ENCODE assay signal across 8 cellular contexts in genomic region chr6:56842602-56843475, GRCh38.
DNase-seq lines count a peak whose midpoint lies in the region; ATAC-seq, FAIRE-seq and TF ChIP-seq lines count a peak whose summit lies in the region.

No MANE protein-coding gene starts in this region.

- peak overlapping the region; percentile 92 for H3K4me2 ChIP-seq in A549

- FAIRE-seq in A549 (lab: Jason Lieb, UNC) = no peak

- peak overlapping the region; percentile 82 for H3K4me3 Mint-ChIP-seq in activated naive CD8-positive, alpha-beta T cell treated with anti-CD3 and anti-CD28 coated beads, Interleukin-2, amount 10 ng/mL, durations not matched to agents 7 days and 5 days

- H3K36me3 Mint-ChIP-seq in activated naive CD8-positive, alpha-beta T cell treated with anti-CD3 and anti-CD28 coated beads, Interleukin-2, amount 10 ng/mL, durations not matched to agents 7 days and 5 days = no peaks in the 10 kb centered on the region

- TF ChIP-seq CTCF in A549 (IDR thresholded peaks at IDR 0.05) = no peak
- no peak for TF ChIP-seq CTCF in GM12875 (IDR thresholded peaks at IDR 0.05; ENCODE audit: borderline replicate concordance, insufficient read depth, low read depth, low read length)

- POLR2A ChIA-PET in A549 (lab: Yijun Ruan, JAX) = interaction anchor here (1.3 kb wide), 1 partner anchor 34 kb away, joined by 4 read pairs; no protein-coding TSS in a partner anchor
- POLR2A ChIA-PET in activated naive CD8-positive, alpha-beta T cell treated with anti-CD3 and anti-CD28 coated beads, Interleukin-2, amount 10 ng/mL, durations not matched to agents 7 days and 5 days (lab: Charles Lee) = no interaction called here

- 2% methylated on average over 29 of the region's 47 CpGs for WGBS in A549 (ENCODE audit: missing lambda C conversion rate)

- peak overlapping the region; percentile 97 to 100 for H3K27ac ChIP-seq in A549

- peaks cover 3% of the 10 kb centered on the region for H3K4me1 Mint-ChIP-seq in activated naive CD8-positive, alpha-beta T cell treated with anti-CD3 and anti-CD28 coated beads, Interleukin-2, amount 10 ng/mL, durations not matched to agents 7 days and 5 days

- DNase-seq in A549 (ENCODE audit: low read depth in 1 of 2, low spot score in 1 of 2) = peak in 1 of 2 experiments; percentile 34
- DNase-seq in NCI-H345 treated with DMSO at 0.1 percent for 48 hours (lab: John Stamatoyannopoulos, UW; ENCODE audit: unreplicated experiment) = peak; percentile 42
- peak; percentile 33 for DNase-seq in activated naive CD8-positive, alpha-beta T cell treated with anti-CD3 and anti-CD28 coated beads, Interleukin-2, amount 10 ng/mL, durations not matched to agents 7 days and 5 days
- DNase-seq in left ventricle myocardium superior = peak; percentile 71
- DNase-seq in posterior cingulate gyrus = peak in 7 of 10 donors; percentile 18 to 88 (median 24)
- DNase-seq in putamen (ENCODE audit: low spot score) = no peak

- no peak for TF ChIP-seq RAD21 in A549 (conservative IDR thresholded peaks at IDR 0.05 in 1 of 2, IDR thresholded peaks at IDR 0.05 in 1 of 2)

- no peak for TF ChIP-seq EP300 in A549 (IDR thresholded peaks at IDR 0.05)

- peaks cover 51% of the 10 kb centered on the region for H3K4me1 ChIP-seq in A549

- TF ChIP-seq POLR2A in A549 (IDR thresholded peaks at IDR 0.05; ENCODE audit: low read length) = no peak

- CTCF ChIA-PET in A549 (lab: Yijun Ruan, JAX) = interaction anchor here (0.9 to 1.5 kb wide), 9 partner anchors 10 to 191 kb away, joined by 3 to 7 read pairs (median 5); no protein-coding TSS in a partner anchor

- ATAC-seq in A549 = peak; percentile 16 to 55
- peak; percentile 19 for ATAC-seq in HG02870 (IDR thresholded peaks at IDR 0.05; ENCODE audit: unreplicated experiment)
- no peak for ATAC-seq in activated naive CD8-positive, alpha-beta T cell treated with anti-CD3 and anti-CD28 coated beads, Interleukin-2, amount 10 ng/mL, durations not matched to agents 7 days and 5 days (ENCODE audit: low read depth)
- ATAC-seq in left ventricle myocardium superior = peak; percentile 29

- H3K9me3 ChIP-seq in A549 = no peaks in the 10 kb centered on the region

- peaks cover 78% of the 10 kb centered on the region for H3K27me3 Mint-ChIP-seq in activated naive CD8-positive, alpha-beta T cell treated with anti-CD3 and anti-CD28 coated beads, Interleukin-2, amount 10 ng/mL, durations not matched to agents 7 days and 5 days

- H3K4me3 ChIP-seq in A549 = peak overlapping the region; percentile 90
- peak overlapping the region; percentile 70 for H3K4me3 ChIP-seq in GM12875 (ENCODE audit: low read depth, low read length)

- peak overlapping the region; percentile 18 for H3K27ac Mint-ChIP-seq in activated naive CD8-positive, alpha-beta T cell treated with anti-CD3 and anti-CD28 coated beads, Interleukin-2, amount 10 ng/mL, durations not matched to agents 7 days and 5 days

- intact Hi-C loops in left ventricle myocardium superior (cut with micrococcal nuclease) = loop anchor here (5.0 to 10.0 kb wide), 2 partner anchors 78 to 131 kb away; no protein-coding TSS in a partner anchor
- intact Hi-C loops in posterior cingulate gyrus (cut with DNase I) = no loop called here

- no peaks in the 10 kb centered on the region for H3K9me3 Mint-ChIP-seq in activated naive CD8-positive, alpha-beta T cell treated with anti-CD3 and anti-CD28 coated beads, Interleukin-2, amount 10 ng/mL, durations not matched to agents 7 days and 5 days

TF ChIP-seq in A549, 52 proteins besides CTCF, POLR2A, EP300 and RAD21:
- no peak for TF ChIP-seq RARB (CRISPR knock-in tag; IDR thresholded peaks at IDR 0.05)
- no peak for TF ChIP-seq CBX8 (IDR thresholded peaks at IDR 0.05)
- TF ChIP-seq PHF8 (IDR thresholded peaks at IDR 0.05; ENCODE audit: borderline replicate concordance, low read depth) = peak; percentile 29; the same call in 1 of the 2 replicates
